1 cellular context compared by ENCODE assay signal in genomic region chr13:74227476-74228158, GRCh38.
TF ChIP-seq lines count a peak whose summit lies in the region.

No MANE protein-coding gene starts in this region.

TF ChIP-seq in SK-N-SH, 30 proteins besides CTCF, POLR2A, EP300 and RAD21 (continued from another document):
- TF ChIP-seq, protein P1, sequence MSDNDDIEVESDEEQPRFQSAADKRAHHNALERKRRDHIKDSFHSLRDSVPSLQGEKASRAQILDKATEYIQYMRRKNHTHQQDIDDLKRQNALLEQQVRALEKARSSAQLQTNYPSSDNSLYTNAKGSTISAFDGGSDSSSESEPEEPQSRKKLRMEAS (IDR thresholded peaks at IDR 0.05; ENCODE audit: low read depth): no peak
- TF ChIP-seq TCF12 (IDR thresholded peaks at IDR 0.05): no peak
- TF ChIP-seq RXRA (IDR thresholded peaks at IDR 0.05; ENCODE audit: borderline replicate concordance, low read depth): no peak
- TF ChIP-seq NRF1 (IDR thresholded peaks at IDR 0.05; ENCODE audit: low read depth, low read length): no peak
- no peak for TF ChIP-seq NFIC (IDR thresholded peaks at IDR 0.05; ENCODE audit: borderline replicate concordance)
- TF ChIP-seq GATA2 (CRISPR knock-in tag; IDR thresholded peaks at IDR 0.05): no peak
